Comparison of ENCODE assay signal across 16 cellular contexts in genomic region chr16:4980691-4981090, GRCh38. TPM values are rescaled to one million over a fixed set of nuclear protein-coding genes. Genes with fewer than 3 reads are reported as not detected.
"Had no signal": no experiment of that assay in that cellular context is flagged by ENCODE, and none has a peak within 500 bp of the region (broad histone marks: within the 10 kb centered on the region; RNA-seq: fewer than 3 reads in every experiment).

No MANE protein-coding gene starts in this region.

- H3K36me3 Mint-ChIP-seq: stimulated activated memory B cell treated with anti-CD40 and anti-IgM and Interleukin-4, amounts not matched to agents 10 μg/mL and 1 μg/mL and 100 μg/mL, for 72 hours had no signal

- DNase-seq: central memory CD4-positive, alpha-beta T cell; esophagus squamous epithelium; foreskin fibroblast; kidney; mucosa of descending colon; naive thymus-derived CD8-positive, alpha-beta T cell; right cardiac atrium; stimulated activated CD4-positive, alpha-beta T cell treated with anti-CD3 and anti-CD28 coated beads, Interleukin-15, amount 100 ng/mL, for 24 hours; stimulated activated CD4-positive, alpha-beta T cell treated with anti-CD3 and anti-CD28 coated beads, Interleukin-1b, Interleukin-23, amount 100 ng/mL, for 48 hours; stimulated activated CD4-positive, alpha-beta T cell treated with anti-CD3 and anti-CD28 coated beads, Interleukin-4, amount 100 ng/mL, for 24 hours; transverse colon had no signal

- H3K9me3 Mint-ChIP-seq: stimulated activated naive CD8-positive, alpha-beta T cell treated with anti-CD3 and anti-CD28 coated beads, Interleukin-15, Interleukin-2, amounts not matched to agents 100 ng/mL and 50 ng/mL, for 24 hours had no signal

- H3K9me3 ChIP-seq: esophagus squamous epithelium, thoracic aorta, transverse colon had no signal

- ATAC-seq: mucosa of descending colon; naive thymus-derived CD8-positive, alpha-beta T cell; stimulated activated memory B cell treated with anti-CD40 and anti-IgM and Interleukin-4, amounts not matched to agents 10 μg/mL and 1 μg/mL and 100 μg/mL, for 72 hours had no signal

- H3K4me1 ChIP-seq: esophagus squamous epithelium had no signal

- H3K4me3 Mint-ChIP-seq: naive thymus-derived CD8-positive, alpha-beta T cell; stimulated activated memory B cell treated with anti-CD40 and anti-IgM and Interleukin-4, amounts not matched to agents 10 μg/mL and 1 μg/mL and 100 μg/mL, for 72 hours; stimulated activated naive CD8-positive, alpha-beta T cell treated with anti-CD3 and anti-CD28 coated beads, Interleukin-15, Interleukin-2, amounts not matched to agents 100 ng/mL and 50 ng/mL, for 24 hours had no signal

- H2AFZ ChIP-seq: hepatocyte had no signal

- H3K27ac ChIP-seq: esophagus squamous epithelium, hepatocyte, thoracic aorta, transverse colon had no signal

- H3K36me3 ChIP-seq: esophagus squamous epithelium, thoracic aorta, transverse colon had no signal

- H3K27ac Mint-ChIP-seq: naive thymus-derived CD8-positive, alpha-beta T cell; stimulated activated memory B cell treated with anti-CD40 and anti-IgM and Interleukin-4, amounts not matched to agents 10 μg/mL and 1 μg/mL and 100 μg/mL, for 72 hours; stimulated activated naive CD8-positive, alpha-beta T cell treated with anti-CD3 and anti-CD28 coated beads, Interleukin-15, Interleukin-2, amounts not matched to agents 100 ng/mL and 50 ng/mL, for 24 hours had no signal

- H3K79me2 ChIP-seq: hepatocyte had no signal

- FAIRE-seq: kidney had no signal

- H3K4me3 ChIP-seq: esophagus squamous epithelium, hepatocyte, mucosa of descending colon, thoracic aorta, transverse colon had no signal

- H3K4me2 ChIP-seq: hepatocyte had no signal

RNA-seq across cellular contexts. Expression of gene SEC14L5, which starts 22.6 kb away (rescaled TPM):
- total RNA-seq: naive thymus-derived CD8-positive, alpha-beta T cell; osteocyte had no signal
- polyA plus RNA-seq: naive thymus-derived CD8-positive, alpha-beta T cell had no signal

RNA-seq across cellular contexts. Expression of gene PPL, which starts 43.7 kb away (rescaled TPM):
- total RNA-seq: naive thymus-derived CD8-positive, alpha-beta T cell had no signal
